12 cellular contexts compared by ENCODE assay signal in the genomic region with DNA sequence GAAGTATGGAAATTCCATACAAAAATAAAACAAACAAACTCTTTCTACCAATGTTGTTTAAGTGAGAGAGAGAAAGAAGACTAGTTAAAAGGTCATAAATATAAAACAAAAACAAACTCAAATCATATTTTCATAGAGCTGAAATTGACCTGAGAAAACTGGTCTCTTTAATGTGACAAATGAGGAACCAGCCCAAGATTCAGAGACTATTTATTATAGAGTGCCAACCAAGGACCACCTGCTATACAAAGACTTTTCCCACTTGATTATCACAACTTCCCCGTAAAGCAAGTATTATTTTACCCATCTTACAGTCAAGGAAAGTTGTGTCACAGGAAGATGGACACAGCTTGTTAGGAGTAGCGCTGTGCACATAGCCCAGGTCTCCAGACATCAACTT. TPM values are rescaled to one million over a fixed set of nuclear protein-coding genes. Genes with fewer than 3 reads are reported as not detected.
A peak's percentile ranks its signal among the peaks of the same experiment; 100 is the strongest.
DNase-seq lines count a peak whose midpoint lies in the region; ATAC-seq lines count a peak whose summit lies in the region.
"Had no signal": no experiment of that assay in that cellular context is flagged by ENCODE, and none has a peak within 500 bp of the region (broad histone marks: within the 10 kb centered on the region; RNA-seq: fewer than 3 reads in every experiment).

No MANE protein-coding gene starts in this region.

- H3K27ac ChIP-seq in thymus (ENCODE audit: low read depth): peak overlapping the region; percentile 81

- peaks cover 8% of the 10 kb centered on the region for H3K36me3 ChIP-seq in thymus (ENCODE audit: control insufficient read depth, insufficient read depth)

- no peaks in the 10 kb centered on the region for H3K27me3 Mint-ChIP-seq in activated T-cell treated with anti-CD3 and anti-CD28 coated beads, Interleukin-2, amount 50 U/mL, for 72 hours (ENCODE audit: low read depth)
- H3K27me3 Mint-ChIP-seq in activated naive CD8-positive, alpha-beta T cell treated with anti-CD3 and anti-CD28 coated beads, Interleukin-2, amount 10 ng/mL, durations not matched to agents 7 days and 5 days: no peaks in the 10 kb centered on the region

- H3K4me3 Mint-ChIP-seq in activated T-cell treated with anti-CD3 and anti-CD28 coated beads, Interleukin-2, amount 50 U/mL, for 72 hours: peak overlapping the region; percentile 86 to 100
- peak overlapping the region; percentile 68 for H3K4me3 Mint-ChIP-seq in activated naive CD8-positive, alpha-beta T cell treated with anti-CD3 and anti-CD28 coated beads, Interleukin-2, amount 10 ng/mL, durations not matched to agents 7 days and 5 days
- H3K4me3 Mint-ChIP-seq: neural crest cell had no signal

- POLR2A ChIA-PET in activated naive CD8-positive, alpha-beta T cell treated with anti-CD3 and anti-CD28 coated beads, Interleukin-2, amount 10 ng/mL, durations not matched to agents 7 days and 5 days (lab: Charles Lee): interaction anchor here (1.0 to 7.2 kb wide), 4 partner anchors 10 to 42 kb away, joined by 3 to 122 read pairs (median 3); a partner anchor contains a TSS

- ATAC-seq in activated T-cell treated with anti-CD3 and anti-CD28 coated beads, Interleukin-2, amount 50 U/mL, for 72 hours (replicated peaks in 1 of 2): peak in 1 of 2 donors; percentile 0
- no peak for ATAC-seq in activated naive CD8-positive, alpha-beta T cell treated with anti-CD3 and anti-CD28 coated beads, Interleukin-2, amount 10 ng/mL, durations not matched to agents 7 days and 5 days (ENCODE audit: low read depth)
- ATAC-seq in HG02840 (IDR thresholded peaks at IDR 0.05; ENCODE audit: low FRiP score, unreplicated experiment) (no peak), HG02759 (IDR thresholded peaks at IDR 0.05; ENCODE audit: unreplicated experiment) (no peak)

- H3K9me3 ChIP-seq in thymus (ENCODE audit: control insufficient read depth): no peaks in the 10 kb centered on the region

- peak overlapping the region; percentile 100 for H3K27ac Mint-ChIP-seq in activated T-cell treated with anti-CD3 and anti-CD28 coated beads, Interleukin-2, amount 50 U/mL, for 72 hours
- peak overlapping the region; percentile 81 for H3K27ac Mint-ChIP-seq in activated naive CD8-positive, alpha-beta T cell treated with anti-CD3 and anti-CD28 coated beads, Interleukin-2, amount 10 ng/mL, durations not matched to agents 7 days and 5 days

- H3K4me3 ChIP-seq in thymus (ENCODE audit: low read length): no peak overlapping the region

- DNase-seq in activated T-cell treated with anti-CD3 and anti-CD28 coated beads, Interleukin-2, amount 50 U/mL, for 72 hours: no peak
- no peak for DNase-seq in activated T-cell treated with anti-CD3 and anti-CD28 coated beads, Interleukin-2, amount 50 U/mL, for 1 hour
- peak; percentile 64 for DNase-seq in NAMALWA (ENCODE audit: low spot score)
- DNase-seq in activated naive CD8-positive, alpha-beta T cell treated with anti-CD3 and anti-CD28 coated beads, Interleukin-2, amount 10 ng/mL, durations not matched to agents 7 days and 5 days: no peak
- DNase-seq in stimulated activated CD8-positive, alpha-beta memory T cell treated with anti-CD3 and anti-CD28 coated beads, Interleukin-4, amount 100 ng/mL, for 48 hours: no peak
- DNase-seq: aorta, NCI-H1105 treated with DMSO at 0.1 percent for 48 hours, NCI-H526 treated with DMSO at 0.1 percent for 48 hours had no signal

- peaks cover 16 to 34% of the 10 kb centered on the region in 2 donors for H3K36me3 Mint-ChIP-seq in activated T-cell treated with anti-CD3 and anti-CD28 coated beads, Interleukin-2, amount 50 U/mL, for 72 hours (ENCODE audit: insufficient read depth in 2 of 2)
- H3K36me3 Mint-ChIP-seq in activated naive CD8-positive, alpha-beta T cell treated with anti-CD3 and anti-CD28 coated beads, Interleukin-2, amount 10 ng/mL, durations not matched to agents 7 days and 5 days: peaks cover 39% of the 10 kb centered on the region

- H3K9me3 Mint-ChIP-seq in activated T-cell treated with anti-CD3 and anti-CD28 coated beads, Interleukin-2, amount 50 U/mL, for 72 hours: peaks cover 0 to 5% of the 10 kb centered on the region in 2 donors
- H3K9me3 Mint-ChIP-seq in activated naive CD8-positive, alpha-beta T cell treated with anti-CD3 and anti-CD28 coated beads, Interleukin-2, amount 10 ng/mL, durations not matched to agents 7 days and 5 days: no peaks in the 10 kb centered on the region

- peaks cover 41% of the 10 kb centered on the region for H3K4me1 ChIP-seq in thymus (ENCODE audit: control insufficient read depth, insufficient read depth, low read length)

- WGBS in thymus: 53% methylated on average over 2 of the region's 2 CpGs

- no peaks in the 10 kb centered on the region for H3K27me3 ChIP-seq in thymus (ENCODE audit: control insufficient read depth, insufficient read depth)

- H3K4me1 Mint-ChIP-seq in activated T-cell treated with anti-CD3 and anti-CD28 coated beads, Interleukin-2, amount 50 U/mL, for 72 hours (ENCODE audit: low read depth): peaks cover 100% of the 10 kb centered on the region
- H3K4me1 Mint-ChIP-seq in activated naive CD8-positive, alpha-beta T cell treated with anti-CD3 and anti-CD28 coated beads, Interleukin-2, amount 10 ng/mL, durations not matched to agents 7 days and 5 days: peaks cover 90% of the 10 kb centered on the region

RNA-seq across cellular contexts. Expression of a gene that starts 13.3 kb away (rescaled TPM):
- 100 to 1,000 TPM; 114 to 141 TPM for total RNA-seq in activated T-cell treated with anti-CD3 and anti-CD28 coated beads, Interleukin-2, amount 50 U/mL, for 72 hours
- total RNA-seq in activated naive CD8-positive, alpha-beta T cell treated with anti-CD3 and anti-CD28 coated beads, Interleukin-2, amount 10 ng/mL, durations not matched to agents 7 days and 5 days: 100 to 1,000 TPM; 240 to 243 TPM
- 25.2 TPM for polyA plus RNA-seq in thymus
